Comparison of ENCODE assay signal across 11 cellular contexts in the genomic region with DNA sequence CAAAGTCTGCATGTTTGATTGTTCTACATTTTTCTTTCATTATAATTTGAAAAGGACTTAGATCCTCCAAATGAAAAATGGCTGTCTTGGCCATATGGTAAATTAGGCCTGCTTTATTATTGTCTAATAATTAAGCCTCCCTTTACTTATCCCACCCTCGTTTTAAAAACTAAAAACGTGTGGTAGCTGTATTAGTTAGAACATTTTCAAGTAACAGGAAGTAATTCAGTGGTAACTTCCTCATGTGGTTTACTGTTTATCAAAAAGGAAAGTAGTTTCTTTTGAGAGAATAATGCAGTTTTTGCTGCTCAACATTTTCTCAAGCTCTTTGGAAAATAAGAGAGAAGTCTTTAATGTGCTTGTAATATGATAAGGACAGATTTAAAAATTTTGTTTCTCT. TPM values are rescaled to one million over a fixed set of nuclear protein-coding genes. Genes with fewer than 3 reads are reported as not detected.
DNase-seq lines count a peak whose midpoint lies in the region; ATAC-seq and TF ChIP-seq lines count a peak whose summit lies in the region.
"Had no signal": no experiment of that assay in that cellular context is flagged by ENCODE, and none has a peak within 500 bp of the region (broad histone marks: within the 10 kb centered on the region; RNA-seq: fewer than 3 reads in every experiment).

No MANE protein-coding gene starts in this region.

- peak overlapping the region; percentile 41 for H3K4me3 ChIP-seq in Karpas-422 (ENCODE audit: low read length)
- peak overlapping the region in 1 of 12 donors; percentile 13 for H3K4me3 ChIP-seq in heart left ventricle

- peaks cover 67% of the 10 kb centered on the region for H3K4me1 Mint-ChIP-seq in activated naive CD4-positive, alpha-beta T cell treated with anti-CD3 and anti-CD28 coated beads, Interleukin-2, amount 50 U/mL, for 24 hours

- peaks cover 34% of the 10 kb centered on the region for H3K36me3 ChIP-seq in Karpas-422 (ENCODE audit: insufficient read depth, low read length)
- H3K36me3 ChIP-seq in heart left ventricle = peaks cover 0 to 5% (median 0%) of the 10 kb centered on the region in 9 donors

- H3K27me3 Mint-ChIP-seq in activated naive CD4-positive, alpha-beta T cell treated with anti-CD3 and anti-CD28 coated beads, Interleukin-2, amount 50 U/mL, for 24 hours = no peaks in the 10 kb centered on the region

- peak overlapping the region; percentile 52 for H3K9ac ChIP-seq in Karpas-422 (ENCODE audit: low read length)

- no peaks in the 10 kb centered on the region for H3K27me3 ChIP-seq in Karpas-422 (ENCODE audit: low read length)
- H3K27me3 ChIP-seq in heart left ventricle = no peaks in the 10 kb centered on the region

- DNase-seq in activated naive CD4-positive, alpha-beta T cell (lab: John Stamatoyannopoulos, UW) = no peak
- DNase-seq in Karpas-422 = peak; percentile 75
- peak; percentile 39 for DNase-seq in central memory CD4-positive, alpha-beta T cell
- no peak for DNase-seq in NCI-H2081 treated with DMSO at 0.1 percent for 48 hours (lab: John Stamatoyannopoulos, UW)
- no peak for DNase-seq in heart left ventricle
- DNase-seq in DMS79 (lab: John Stamatoyannopoulos, UW) = no peak
- DNase-seq: activated CD4-positive, alpha-beta T cell treated with anti-CD3 and anti-CD28 coated beads for 1 hour; effector CD8-positive, alpha-beta T cell; NCI-H1048 had no signal

- H3K27ac Mint-ChIP-seq in activated naive CD4-positive, alpha-beta T cell treated with anti-CD3 and anti-CD28 coated beads, Interleukin-2, amount 50 U/mL, for 24 hours = peak overlapping the region; percentile 69

- peak overlapping the region; percentile 79 for H3K4me2 ChIP-seq in Karpas-422 (ENCODE audit: low read depth, low read length, poor library complexity, severe bottlenecking)

- TF ChIP-seq POLR2A in heart left ventricle (IDR thresholded peaks at IDR 0.05) = no peak

- H3K9me2 ChIP-seq in Karpas-422 (replicated peaks; ENCODE audit: insufficient read depth, low read length) = no peaks in the 10 kb centered on the region

- WGBS in heart left ventricle, 4 donors = 40 to 51% (median 41%) methylated on average over 2 of the region's 2 CpGs

- H3K4me3 Mint-ChIP-seq in activated naive CD4-positive, alpha-beta T cell treated with anti-CD3 and anti-CD28 coated beads, Interleukin-2, amount 50 U/mL, for 24 hours = peak overlapping the region; percentile 75

- peaks cover 92% of the 10 kb centered on the region for H3K79me2 ChIP-seq in Karpas-422 (ENCODE audit: low read length)

- H3K4me1 ChIP-seq in Karpas-422 (ENCODE audit: low read length) = peaks cover 88% of the 10 kb centered on the region
- peaks cover 0 to 53% (median 0%) of the 10 kb centered on the region in 12 donors for H3K4me1 ChIP-seq in heart left ventricle

- no peaks in the 10 kb centered on the region for H4K20me1 ChIP-seq in Karpas-422 (ENCODE audit: insufficient read depth, low read depth, low read length)

- TF ChIP-seq CTCF in heart left ventricle (IDR thresholded peaks at IDR 0.05) = no peak

- peaks cover 19% of the 10 kb centered on the region for H3K36me3 Mint-ChIP-seq in activated naive CD4-positive, alpha-beta T cell treated with anti-CD3 and anti-CD28 coated beads, Interleukin-2, amount 50 U/mL, for 24 hours

- no peaks in the 10 kb centered on the region for H3K9me3 Mint-ChIP-seq in activated naive CD4-positive, alpha-beta T cell treated with anti-CD3 and anti-CD28 coated beads, Interleukin-2, amount 50 U/mL, for 24 hours

- ATAC-seq in heart left ventricle (no peak), GM19452 (IDR thresholded peaks at IDR 0.05; ENCODE audit: unreplicated experiment) (no peak)

- intact Hi-C loops in heart left ventricle (cut with DNase I) = no loop called here

- H3K9me3 ChIP-seq in Karpas-422 (ENCODE audit: low read length) (no peaks in the 10 kb centered on the region), heart left ventricle (no peaks in the 10 kb centered on the region)

- no peak overlapping the region for H2AFZ ChIP-seq in Karpas-422 (ENCODE audit: low read length)

- H3K27ac ChIP-seq in Karpas-422 (ENCODE audit: low read length) (peak overlapping the region; percentile 94), heart left ventricle (peak overlapping the region in 2 of 12 donors; percentile 9 to 76)

RNA-seq across cellular contexts. Expression of a gene that starts 26.0 kb away (rescaled TPM):
- 58.4 and 85.1 TPM in 2 replicates for total RNA-seq in Karpas-422 (2014; rRNA removed; shearing (Covaris generic); ENCODE audit: low replicate concordance)
- total RNA-seq in heart left ventricle = 10 to 100 TPM in 3 of 9 donors, 1 to 10 TPM in 6; 4.4 to 14.8 (median 9.1) TPM
- polyA plus RNA-seq in heart left ventricle = 1 to 10 TPM; 3.5 to 4.8 TPM

Comparison
In these comparisons a context has a peak if more than half of its experiments do, and no peak if none do; other contexts are left out.
1. DNase-seq: peak in Karpas-422 (single experiment) and central memory CD4-positive, alpha-beta T cell (single experiment); none in activated naive CD4-positive, alpha-beta T cell (0 of 4), NCI-H2081 treated with DMSO at 0.1 percent for 48 hours (single experiment), heart left ventricle (0 of 5) and DMS79 (single experiment).